29 cellular contexts compared by ENCODE assay signal in the genomic region with DNA sequence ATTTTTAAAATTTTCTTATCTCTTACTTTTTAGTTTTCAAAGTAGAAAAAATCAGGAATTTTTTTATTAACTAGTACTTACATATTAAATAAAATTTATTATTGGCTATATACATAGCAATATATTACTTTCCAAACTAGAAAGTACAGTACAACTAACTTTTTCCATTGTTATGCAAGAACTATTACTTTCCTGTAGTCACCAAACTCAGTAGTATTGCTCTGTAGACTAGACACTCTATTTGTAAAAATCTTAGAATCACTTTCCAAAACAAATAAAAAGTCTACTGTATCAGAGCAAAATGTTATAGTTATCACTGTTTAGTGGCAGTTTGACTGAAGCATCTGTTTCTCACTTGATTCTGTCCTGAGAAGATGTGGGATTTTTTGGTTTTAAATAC.
"Had no signal": no experiment of that assay in that cellular context is flagged by ENCODE, and none has a peak within 500 bp of the region (broad histone marks: within the 10 kb centered on the region; RNA-seq: fewer than 3 reads in every experiment).

No MANE protein-coding gene starts in this region.

- DNase-seq: natural killer cell; occipital lobe; ovary; posterior cingulate gyrus; psoas muscle; right cardiac atrium; right lobe of liver; sigmoid colon; spleen; stimulated activated CD4-positive, alpha-beta T cell treated with anti-CD3 and anti-CD28 coated beads, Interleukin-12 subunit alpha, Interleukin-12 subunit beta, amount 100 ng/mL, for 4 hours; stimulated activated CD4-positive, alpha-beta T cell treated with anti-CD3 and anti-CD28 coated beads, Interleukin-1b, Interleukin-23, amount 100 ng/mL, for 48 hours; stimulated activated CD4-positive, alpha-beta T cell treated with anti-CD3 and anti-CD28 coated beads, Interleukin-4, amount 100 ng/mL, for 1 hour; stimulated activated naive B cell treated with anti-CD40 and anti-IgM and Interleukin-4, amounts not matched to agents 10 μg/mL and 1 μg/mL and 100 μg/mL, for 72 hours; stimulated activated naive CD4-positive, alpha-beta T cell treated with Interleukin-2 at 50 U/mL for 16 hours; stomach; thyroid gland; trophoblast cell; upper lobe of left lung had no signal

- H3K27ac Mint-ChIP-seq: natural killer cell; progenitor cell of endocrine pancreas; stimulated activated effector memory CD8-positive, alpha-beta T cell treated with anti-CD3 and anti-CD28 coated beads, Interleukin-12 subunit alpha, Interleukin-12 subunit beta, amount 100 ng/mL, for 72 hours; stimulated activated naive B cell treated with anti-CD40 and anti-IgM and Interleukin-4, amounts not matched to agents 10 μg/mL and 1 μg/mL and 100 μg/mL, for 72 hours; stimulated activated naive CD8-positive, alpha-beta T cell treated with anti-CD3 and anti-CD28 coated beads, Interleukin-15, Interleukin-2, amounts not matched to agents 100 ng/mL and 50 ng/mL, for 24 hours had no signal

- H3K4me3 Mint-ChIP-seq: natural killer cell; nephron; neural progenitor cell; stimulated activated effector memory CD8-positive, alpha-beta T cell treated with anti-CD3 and anti-CD28 coated beads, Interleukin-12 subunit alpha, Interleukin-12 subunit beta, amount 100 ng/mL, for 72 hours; stimulated activated naive B cell treated with anti-CD40 and anti-IgM and Interleukin-4, amounts not matched to agents 10 μg/mL and 1 μg/mL and 100 μg/mL, for 72 hours; stimulated activated naive CD8-positive, alpha-beta T cell treated with anti-CD3 and anti-CD28 coated beads, Interleukin-15, Interleukin-2, amounts not matched to agents 100 ng/mL and 50 ng/mL, for 24 hours had no signal

- H3K36me3 ChIP-seq: ovary, vagina had no signal

- H3K9me3 ChIP-seq: ovary, psoas muscle, right lobe of liver, sigmoid colon, stomach, thoracic aorta, thyroid gland, tibial nerve, upper lobe of left lung, vagina had no signal

- H3K27ac ChIP-seq: neural progenitor cell, ovary, parathyroid adenoma, psoas muscle, right lobe of liver, sigmoid colon, spleen, stomach, thoracic aorta, thyroid gland, tibial nerve, upper lobe of left lung, vagina had no signal

- H3K27me3 Mint-ChIP-seq: progenitor cell of endocrine pancreas; stimulated activated naive B cell treated with anti-CD40 and anti-IgM and Interleukin-4, amounts not matched to agents 10 μg/mL and 1 μg/mL and 100 μg/mL, for 72 hours; stimulated activated naive CD8-positive, alpha-beta T cell treated with anti-CD3 and anti-CD28 coated beads, Interleukin-15, Interleukin-2, amounts not matched to agents 100 ng/mL and 50 ng/mL, for 24 hours had no signal

- H3K4me3 ChIP-seq: neural progenitor cell, ovary, psoas muscle, right lobe of liver, sigmoid colon, smooth muscle cell, spleen, stomach, thoracic aorta, thyroid gland, tibial nerve, upper lobe of left lung, vagina had no signal

- H3K4me1 ChIP-seq: neural progenitor cell, psoas muscle, right lobe of liver, sigmoid colon, stomach, vagina had no signal

- H3K9me3 Mint-ChIP-seq: natural killer cell; nephron; neural progenitor cell; stimulated activated effector memory CD8-positive, alpha-beta T cell treated with anti-CD3 and anti-CD28 coated beads, Interleukin-12 subunit alpha, Interleukin-12 subunit beta, amount 100 ng/mL, for 72 hours; stimulated activated naive B cell treated with anti-CD40 and anti-IgM and Interleukin-4, amounts not matched to agents 10 μg/mL and 1 μg/mL and 100 μg/mL, for 72 hours had no signal

- ATAC-seq: natural killer cell; psoas muscle; right cardiac atrium; right lobe of liver; stimulated activated effector memory CD8-positive, alpha-beta T cell treated with anti-CD3 and anti-CD28 coated beads, Interleukin-12 subunit alpha, Interleukin-12 subunit beta, amount 100 ng/mL, for 72 hours; stimulated activated naive B cell treated with anti-CD40 and anti-IgM and Interleukin-4, amounts not matched to agents 10 μg/mL and 1 μg/mL and 100 μg/mL, for 72 hours had no signal

- H3K27me3 ChIP-seq: neural progenitor cell, ovary, right lobe of liver, sigmoid colon, spleen, stomach, thyroid gland, tibial nerve, upper lobe of left lung, vagina had no signal

- H3K4me1 Mint-ChIP-seq: natural killer cell, nephron had no signal

- FAIRE-seq: urothelium cell line had no signal
